Comparison of ENCODE assay signal across 26 cellular contexts in genomic region chr22:45656577-45656976, GRCh38.
"Had no signal": no experiment of that assay in that cellular context is flagged by ENCODE, and none has a peak within 500 bp of the region (broad histone marks: within the 10 kb centered on the region; RNA-seq: fewer than 3 reads in every experiment).

No MANE protein-coding gene starts in this region.

- ATAC-seq: activated CD8-positive, alpha-beta memory T cell treated with anti-CD3 and anti-CD28 coated beads, Interleukin-2, amount 10 ng/mL, durations not matched to agents 7 days and 5 days; activated naive CD4-positive, alpha-beta T cell treated with anti-CD3 and anti-CD28 coated beads, Interleukin-2, amount 50 U/mL, for 72 hours; activated naive CD8-positive, alpha-beta T cell treated with anti-CD3 and anti-CD28 coated beads, Interleukin-2, amount 50 U/mL, for 24 hours; SK-N-SH treated with all-trans-retinoic acid at 6 μM for 48 hours; WTC11 had no signal

- H3K4me3 Mint-ChIP-seq: activated CD8-positive, alpha-beta memory T cell treated with anti-CD3 and anti-CD28 coated beads, Interleukin-2, amount 10 ng/mL, durations not matched to agents 7 days and 5 days; activated naive CD8-positive, alpha-beta T cell treated with anti-CD3 and anti-CD28 coated beads, Interleukin-2, amount 50 U/mL, for 24 hours; activated T-cell treated with anti-CD3 and anti-CD28 coated beads, Interleukin-2, amount 50 U/mL, for 24 hours; activated T-helper 1 cell treated with anti-CD3 and anti-CD28 coated beads, Interleukin-12 subunit alpha, Interleukin-12 subunit beta, Interleukin-2, Interleukin-4 antibody, amounts not matched to agents 30 ng/mL and 10 ng/mL and 1 ng/mL, durations not matched to agents 14 hours and 24 hours and 36 hours; T-helper 1 cell treated with Interleukin-12 subunit alpha and Interleukin-12 subunit beta and Interleukin-4 antibody, amounts not matched to agents 30 μg/mL and 1 μg/mL, for 36 hours; WTC11 had no signal

- H3K27ac Mint-ChIP-seq: activated CD8-positive, alpha-beta memory T cell treated with anti-CD3 and anti-CD28 coated beads, Interleukin-2, amount 10 ng/mL, durations not matched to agents 7 days and 5 days; activated naive CD4-positive, alpha-beta T cell treated with anti-CD3 and anti-CD28 coated beads, Interleukin-2, amount 50 U/mL, for 72 hours; activated naive CD8-positive, alpha-beta T cell treated with anti-CD3 and anti-CD28 coated beads, Interleukin-2, amount 50 U/mL, for 24 hours; activated T-cell treated with anti-CD3 and anti-CD28 coated beads, Interleukin-2, amount 50 U/mL, for 24 hours; activated T-helper 1 cell treated with anti-CD3 and anti-CD28 coated beads, Interleukin-12 subunit alpha, Interleukin-12 subunit beta, Interleukin-2, Interleukin-4 antibody, amounts not matched to agents 30 ng/mL and 10 ng/mL and 1 ng/mL, durations not matched to agents 14 hours and 24 hours and 36 hours; T-helper 1 cell treated with Interleukin-12 subunit alpha and Interleukin-12 subunit beta and Interleukin-4 antibody, amounts not matched to agents 30 μg/mL and 1 μg/mL, for 36 hours; WTC11 had no signal

- H3K36me3 Mint-ChIP-seq: activated CD8-positive, alpha-beta memory T cell treated with anti-CD3 and anti-CD28 coated beads, Interleukin-2, amount 10 ng/mL, durations not matched to agents 7 days and 5 days; activated naive CD4-positive, alpha-beta T cell treated with anti-CD3 and anti-CD28 coated beads, Interleukin-2, amount 50 U/mL, for 72 hours; WTC11 had no signal

- H3K27ac ChIP-seq: brain microvascular endothelial cell, cardiac muscle cell, Peyer's patch, RWPE1, SJCRH30 had no signal

- H3K4me1 Mint-ChIP-seq: activated CD8-positive, alpha-beta memory T cell treated with anti-CD3 and anti-CD28 coated beads, Interleukin-2, amount 10 ng/mL, durations not matched to agents 7 days and 5 days; activated naive CD8-positive, alpha-beta T cell treated with anti-CD3 and anti-CD28 coated beads, Interleukin-2, amount 50 U/mL, for 24 hours; WTC11 had no signal

- H3K9me3 ChIP-seq: Peyer's patch, SJCRH30 had no signal

- H3K4me3 ChIP-seq: cardiac muscle cell, Peyer's patch, SJCRH30 had no signal

- H3K36me3 ChIP-seq: brain microvascular endothelial cell, cardiac muscle cell, Peyer's patch, SJCRH30 had no signal

- H3K4me1 ChIP-seq: Peyer's patch, SJCRH30 had no signal

- H3K27me3 ChIP-seq: brain microvascular endothelial cell, Peyer's patch, SJCRH30 had no signal

- DNase-seq: activated CD4-positive, alpha-beta T cell treated with anti-CD3 and anti-CD28 coated beads for 48 hours; activated CD4-positive, alpha-beta T cell treated with anti-CD3 and anti-CD28 coated beads, Interleukin-2, amount 50 U/mL, for 4 hours; activated CD4-positive, CD25-positive, alpha-beta regulatory T cell treated with anti-CD3 and anti-CD28 coated beads, Interleukin-2, amount 50 U/mL, for 72 hours; activated CD8-positive, alpha-beta memory T cell treated with anti-CD3 and anti-CD28 coated beads, Interleukin-2, amount 10 ng/mL, durations not matched to agents 7 days and 5 days; activated effector memory CD4-positive, alpha-beta T cell treated with Interleukin-2 at 50 U/mL for 16 hours; activated naive CD4-positive, alpha-beta T cell; activated naive CD8-positive, alpha-beta T cell treated with anti-CD3 and anti-CD28 coated beads, Interleukin-2, amount 50 U/mL, for 24 hours; activated T-cell treated with anti-CD3 and anti-CD28 coated beads, Interleukin-2, amount 50 U/mL, for 24 hours; brain microvascular endothelial cell; KG1; MV-4-11; NCI-H1092 treated with DMSO at 0.1 percent for 48 hours; NCI-H1417 treated with DMSO at 0.1 percent for 48 hours; NCI-H1694; NCI-H2029; NCI-H510A treated with DMSO at 0.1 percent for 48 hours; Peyer's patch; Right ventricle myocardium superior; SJCRH30 had no signal

- H3K9me3 Mint-ChIP-seq: activated naive CD4-positive, alpha-beta T cell treated with anti-CD3 and anti-CD28 coated beads, Interleukin-2, amount 50 U/mL, for 72 hours; activated naive CD8-positive, alpha-beta T cell treated with anti-CD3 and anti-CD28 coated beads, Interleukin-2, amount 50 U/mL, for 24 hours; activated T-cell treated with anti-CD3 and anti-CD28 coated beads, Interleukin-2, amount 50 U/mL, for 24 hours; activated T-helper 1 cell treated with anti-CD3 and anti-CD28 coated beads, Interleukin-12 subunit alpha, Interleukin-12 subunit beta, Interleukin-2, Interleukin-4 antibody, amounts not matched to agents 30 ng/mL and 10 ng/mL and 1 ng/mL, durations not matched to agents 14 hours and 24 hours and 36 hours; T-helper 1 cell treated with Interleukin-12 subunit alpha and Interleukin-12 subunit beta and Interleukin-4 antibody, amounts not matched to agents 30 μg/mL and 1 μg/mL, for 36 hours; WTC11 had no signal
